Comparison of ENCODE assay signal across 16 cellular contexts in genomic region chr6:72757926-72758325, GRCh38.
A peak's percentile ranks its signal among the peaks of the same experiment; 100 is the strongest.
DNase-seq lines count a peak whose midpoint lies in the region; ATAC-seq, FAIRE-seq and TF ChIP-seq lines count a peak whose summit lies in the region.
"Had no signal": no experiment of that assay in that cellular context is flagged by ENCODE, and none has a peak within 500 bp of the region (broad histone marks: within the 10 kb centered on the region; RNA-seq: fewer than 3 reads in every experiment).

No MANE protein-coding gene starts in this region.

- POLR2A ChIA-PET in GM10248 (lab: Yijun Ruan, JAX), result no interaction called here

- intact Hi-C loops in left cardiac atrium (cut with DNase I), result no loop called here

- peak overlapping the region; percentile 77 for H4K91ac ChIP-seq in trophoblast cell (ENCODE audit: low read depth, low read length)

- CTCF ChIA-PET in GM10248 (lab: Yijun Ruan, JAX), result interaction anchor here (1.3 to 1.6 kb wide), 2 partner anchors 9 to 14 kb away, joined by 4 to 7 read pairs; no protein-coding TSS in a partner anchor

- no peak for DNase-seq in cardiac muscle cell (ENCODE audit: low read depth in 1 of 2, low spot score in 1 of 2)
- no peak for DNase-seq in left cardiac atrium
- no peak for DNase-seq in astrocyte (ENCODE audit: low read depth)
- no peak for DNase-seq in trophoblast cell
- DNase-seq in GM10248 (ENCODE audit: extremely low spot score), result no peak
- no peak for DNase-seq in HAP-1 (ENCODE audit: low spot score in 2 of 2)
- DNase-seq: C1 segment of cervical spinal cord; Calu3; CD4-positive, alpha-beta memory T cell; COR-L47; DMS53; DMS79 treated with DMSO at 0.1 percent for 48 hours; GF-D8; GOT3; HCEC 1CT had no signal

- H4K8ac ChIP-seq in trophoblast cell (ENCODE audit: low read depth, low read length), result peak overlapping the region; percentile 7

- peak; percentile 17 for FAIRE-seq in astrocyte (lab: Jason Lieb, UNC)
- FAIRE-seq: GM12892 had no signal

- H4K20me1 ChIP-seq in astrocyte (ENCODE audit: insufficient read depth, low read length), result no peaks in the 10 kb centered on the region

- peaks cover 2% of the 10 kb centered on the region for H3K27me3 Mint-ChIP-seq in astrocyte (ENCODE audit: low read depth, unreplicated experiment)
- H3K27me3 Mint-ChIP-seq: CD4-positive, alpha-beta memory T cell had no signal

- no peak overlapping the region for H3K23ac ChIP-seq in trophoblast cell (ENCODE audit: low read length)

- H3K4me1 ChIP-seq in cardiac muscle cell (ENCODE audit: low read depth) (peaks cover 58% of the 10 kb centered on the region), astrocyte (ENCODE audit: insufficient read depth, low read length) (peaks cover 9% of the 10 kb centered on the region), trophoblast cell (ENCODE audit: control insufficient read depth in 1 of 2, insufficient read depth in 2 of 2, low read length in 2 of 2) (peaks cover 2 to 10% of the 10 kb centered on the region in 2 experiments), HAP-1 (no peaks in the 10 kb centered on the region)

- H3K18ac ChIP-seq in trophoblast cell (ENCODE audit: low read length), result no peak overlapping the region

- no peak overlapping the region for H3K4me3 Mint-ChIP-seq in astrocyte (ENCODE audit: unreplicated experiment)
- H3K4me3 Mint-ChIP-seq: CD4-positive, alpha-beta memory T cell had no signal

- H2AK5ac ChIP-seq in trophoblast cell (ENCODE audit: low read length), result no peak overlapping the region

- peak overlapping the region; percentile 31 for H2BK120ac ChIP-seq in trophoblast cell (ENCODE audit: insufficient read depth, low read length, poor library complexity)

- no peak for TF ChIP-seq CTCF in cardiac muscle cell (IDR thresholded peaks at IDR 0.05; ENCODE audit: low read depth, low read length)
- no peak for TF ChIP-seq CTCF in astrocyte (IDR thresholded peaks at IDR 0.05; ENCODE audit: insufficient read depth, low read depth, low read length)
- no peak for TF ChIP-seq CTCF in GM10248 (IDR thresholded peaks at IDR 0.05; ENCODE audit: control extremely low read depth, extremely low read depth, low read depth, missing control alignments)

- H4K12ac ChIP-seq in trophoblast cell (ENCODE audit: low read depth, low read length), result peak overlapping the region; percentile 80

- H3K4me1 Mint-ChIP-seq in astrocyte (ENCODE audit: low read depth, unreplicated experiment), result peaks cover 9% of the 10 kb centered on the region

- H3K4me2 ChIP-seq in astrocyte (ENCODE audit: low read length) (no peak overlapping the region), trophoblast cell (ENCODE audit: low read length) (no peak overlapping the region)

- H3K9ac ChIP-seq in astrocyte (ENCODE audit: low read length) (no peak overlapping the region), trophoblast cell (ENCODE audit: low read length) (no peak overlapping the region)

- H2AFZ ChIP-seq in astrocyte (ENCODE audit: low read depth, low read length) (no peak overlapping the region), trophoblast cell (ENCODE audit: insufficient read depth, low read length, poor library complexity) (peak overlapping the region; percentile 25)

- in situ Hi-C loops in HAP-1 (cut with MboI; ENCODE audit: low sequenced_read_pairs), result no loop called here

- no peaks in the 10 kb centered on the region for H3K36me3 Mint-ChIP-seq in astrocyte (ENCODE audit: low read depth, unreplicated experiment)
- H3K36me3 Mint-ChIP-seq: CD4-positive, alpha-beta memory T cell had no signal

- H3K27ac ChIP-seq in cardiac muscle cell, result peak overlapping the region; percentile 95
- H3K27ac ChIP-seq in astrocyte (ENCODE audit: low read depth, low read length), result no peak overlapping the region
- H3K27ac ChIP-seq in trophoblast cell (ENCODE audit: low read depth, low read length), result no peak overlapping the region

- H3K9me3 Mint-ChIP-seq in astrocyte (ENCODE audit: unreplicated experiment), result no peaks in the 10 kb centered on the region

- no peak overlapping the region for H2BK5ac ChIP-seq in trophoblast cell (ENCODE audit: low read depth, low read length, poor library complexity)

- H3K36me3 ChIP-seq in cardiac muscle cell, result no peaks in the 10 kb centered on the region
- no peaks in the 10 kb centered on the region for H3K36me3 ChIP-seq in astrocyte (ENCODE audit: insufficient read depth, low read length)
- H3K36me3 ChIP-seq in trophoblast cell (ENCODE audit: control insufficient read depth in 1 of 2, insufficient read depth in 2 of 2, low read length in 2 of 2), result no peaks in the 10 kb centered on the region
- H3K36me3 ChIP-seq in HAP-1 (replicated peaks), result no peaks in the 10 kb centered on the region

- WGBS in trophoblast cell (ENCODE audit: extremely low coverage, insufficient coverage, insufficient read length), result no CpG with 5 or more reads among the region's 1 CpG

- H3K9me3 ChIP-seq in cardiac muscle cell (ENCODE audit: low read depth), result no peaks in the 10 kb centered on the region
- H3K9me3 ChIP-seq in astrocyte (ENCODE audit: insufficient read depth, low read depth, low read length), result no peaks in the 10 kb centered on the region
- H3K9me3 ChIP-seq in trophoblast cell (ENCODE audit: insufficient read depth, low read depth, low read length), result no peaks in the 10 kb centered on the region
- no peaks in the 10 kb centered on the region for H3K9me3 ChIP-seq in HAP-1

- no peak overlapping the region for H3K4ac ChIP-seq in trophoblast cell (ENCODE audit: low read depth, low read length)

- ATAC-seq in left cardiac atrium, result no peak

- no peaks in the 10 kb centered on the region for H3K79me2 ChIP-seq in astrocyte (ENCODE audit: insufficient read depth, low read length)
- peaks cover 2% of the 10 kb centered on the region for H3K79me2 ChIP-seq in trophoblast cell (ENCODE audit: control insufficient read depth, insufficient read depth, low read length, poor library complexity)

- H2BK12ac ChIP-seq in trophoblast cell (ENCODE audit: low read length), result peak overlapping the region; percentile 96

- peaks cover 12% of the 10 kb centered on the region for H3K79me1 ChIP-seq in trophoblast cell (ENCODE audit: low read length)

- H3K27ac Mint-ChIP-seq in astrocyte (ENCODE audit: unreplicated experiment), result no peak overlapping the region

- H3K27me3 ChIP-seq in cardiac muscle cell (no peaks in the 10 kb centered on the region), astrocyte (ENCODE audit: insufficient read depth, low read length) (no peaks in the 10 kb centered on the region), trophoblast cell (ENCODE audit: insufficient read depth, low read length) (no peaks in the 10 kb centered on the region), HAP-1 (ENCODE audit: low read depth) (no peaks in the 10 kb centered on the region)

- no peak overlapping the region for H3K14ac ChIP-seq in trophoblast cell (ENCODE audit: low read length)

- H3K4me3 ChIP-seq in cardiac muscle cell (no peak overlapping the region), astrocyte (ENCODE audit: insufficient read depth, low read depth, low read length) (no peak overlapping the region), trophoblast cell (ENCODE audit: low read depth, low read length) (no peak overlapping the region), HAP-1 (no peak overlapping the region)
